ENCODE assay signal across 8 cellular contexts in the genomic region with DNA sequence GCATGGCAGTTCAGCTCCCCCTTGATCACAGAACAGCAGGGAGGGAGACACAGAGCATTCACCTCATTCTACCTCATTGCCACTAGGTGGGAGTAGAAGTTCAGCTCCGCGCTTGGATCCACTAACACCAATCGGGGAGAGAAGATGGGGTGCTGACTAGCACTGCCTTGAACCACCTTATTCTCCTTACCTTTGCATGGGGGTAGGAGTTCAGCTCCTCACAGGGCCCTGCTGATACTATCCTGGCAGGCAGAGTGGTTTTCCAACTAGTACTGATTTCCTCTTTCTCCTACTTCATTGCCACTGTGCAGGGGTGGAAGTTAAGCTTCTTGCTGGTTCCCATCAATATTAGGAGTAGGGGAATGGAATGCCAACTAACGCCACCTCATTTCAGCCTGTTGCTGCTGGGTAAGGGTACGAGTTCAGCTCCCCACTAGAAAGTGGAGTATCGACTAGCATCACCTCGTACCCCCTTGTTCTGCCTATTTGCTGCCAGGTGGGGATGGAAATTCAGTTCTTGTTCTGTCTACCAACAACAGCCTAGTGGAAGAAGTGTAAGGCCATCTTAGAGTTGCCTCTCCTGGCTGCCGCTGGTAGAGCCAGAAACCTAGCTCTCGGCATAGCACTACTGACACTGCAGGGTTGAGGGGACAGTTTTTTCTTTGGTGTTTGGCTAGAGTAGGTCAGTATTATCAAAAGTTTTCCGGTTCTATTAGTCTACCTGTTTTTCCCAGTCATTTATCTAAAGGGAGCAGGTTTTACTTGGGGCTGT.
DNase-seq lines count a peak whose midpoint lies in the region; ATAC-seq and TF ChIP-seq lines count a peak whose summit lies in the region.

No MANE protein-coding gene starts in this region.

- CTCF ChIA-PET in Caco-2 (lab: Charles Lee) = interaction anchor here (0.6 to 2.2 kb wide), 19 partner anchors 8 to 908 kb away, joined by 3 to 17 read pairs (median 4); no protein-coding TSS in a partner anchor
- CTCF ChIA-PET in activated CD4-positive, alpha-beta memory T cell treated with anti-CD3 and anti-CD28 coated beads, Interleukin-2, amount 10 ng/mL, durations not matched to agents 7 days and 5 days (lab: Charles Lee) = interaction anchor here (0.7 to 1.3 kb wide), 6 partner anchors 12 to 987 kb away, joined by 3 to 5 read pairs (median 3); no protein-coding TSS in a partner anchor

- H3K36me3 Mint-ChIP-seq in Caco-2 (ENCODE audit: insufficient read depth, unreplicated experiment) = no peaks in the 10 kb centered on the region
- H3K36me3 Mint-ChIP-seq in activated CD4-positive, alpha-beta memory T cell treated with anti-CD3 and anti-CD28 coated beads, Interleukin-2, amount 10 ng/mL, durations not matched to agents 7 days and 5 days (ENCODE audit: low read depth) = no peaks in the 10 kb centered on the region

- H3K36me3 ChIP-seq in Caco-2 (ENCODE audit: control insufficient read depth, insufficient read depth, low read length) (no peaks in the 10 kb centered on the region), heart left ventricle (no peaks in the 10 kb centered on the region)

- H3K9me3 Mint-ChIP-seq in Caco-2 (ENCODE audit: unreplicated experiment) = no peaks in the 10 kb centered on the region
- H3K9me3 Mint-ChIP-seq in activated CD4-positive, alpha-beta memory T cell treated with anti-CD3 and anti-CD28 coated beads, Interleukin-2, amount 10 ng/mL, durations not matched to agents 7 days and 5 days = no peaks in the 10 kb centered on the region

- H3K4me3 ChIP-seq in Caco-2 (ENCODE audit: low read depth, low read length) = no peak overlapping the region
- no peak overlapping the region for H3K4me3 ChIP-seq in heart left ventricle
- H3K4me3 ChIP-seq in retinal pigment epithelial cell (ENCODE audit: low read length) = no peak overlapping the region

- no peaks in the 10 kb centered on the region for H3K9me3 ChIP-seq in Caco-2
- H3K9me3 ChIP-seq in heart left ventricle = no peaks in the 10 kb centered on the region

- H3K4me3 Mint-ChIP-seq in Caco-2 (ENCODE audit: unreplicated experiment) = no peak overlapping the region
- H3K4me3 Mint-ChIP-seq in activated CD4-positive, alpha-beta memory T cell treated with anti-CD3 and anti-CD28 coated beads, Interleukin-2, amount 10 ng/mL, durations not matched to agents 7 days and 5 days = no peak overlapping the region

- peak; percentile 95 to 98 for TF ChIP-seq CTCF in Caco-2 (IDR thresholded peaks at IDR 0.05; ENCODE audit: insufficient read depth in 1 of 2, low read depth in 1 of 2, low read length in 1 of 2, severe bottlenecking in 1 of 2, unreplicated experiment in 1 of 2)
- TF ChIP-seq CTCF in heart left ventricle (IDR thresholded peaks at IDR 0.05) = peak; percentile 34 to 72 (median 62)
- peak; percentile 90 for TF ChIP-seq CTCF in retinal pigment epithelial cell (conservative IDR thresholded peaks at IDR 0.05; ENCODE audit: low read depth, low read length)

- H3K4me1 ChIP-seq in Caco-2 = no peaks in the 10 kb centered on the region
- no peaks in the 10 kb centered on the region for H3K4me1 ChIP-seq in heart left ventricle

- ATAC-seq in GM18861 (IDR thresholded peaks at IDR 0.05; ENCODE audit: unreplicated experiment) = peak; percentile 70
- ATAC-seq in HG02938 (IDR thresholded peaks at IDR 0.05; ENCODE audit: unreplicated experiment) = peak; percentile 86
- peak; percentile 61 to 94 (median 86) for ATAC-seq in heart left ventricle

- TF ChIP-seq POLR2A in heart left ventricle (IDR thresholded peaks at IDR 0.05) = no peak

- H3K27me3 ChIP-seq in Caco-2 (replicated peaks; ENCODE audit: control insufficient read depth, insufficient read depth, low read length) (no peaks in the 10 kb centered on the region), heart left ventricle (no peaks in the 10 kb centered on the region)

- no peak overlapping the region for H3K27ac Mint-ChIP-seq in Caco-2 (ENCODE audit: unreplicated experiment)
- no peak overlapping the region for H3K27ac Mint-ChIP-seq in activated CD4-positive, alpha-beta memory T cell treated with anti-CD3 and anti-CD28 coated beads, Interleukin-2, amount 10 ng/mL, durations not matched to agents 7 days and 5 days

- H3K27ac ChIP-seq in heart left ventricle = no peak overlapping the region

- POLR2A ChIA-PET in Caco-2 (lab: Charles Lee) = no interaction called here
- POLR2A ChIA-PET in activated CD4-positive, alpha-beta memory T cell treated with anti-CD3 and anti-CD28 coated beads, Interleukin-2, amount 10 ng/mL, durations not matched to agents 7 days and 5 days (lab: Charles Lee) = interaction anchor here (1.0 kb wide), 1 partner anchor 1034 kb away, joined by 3 read pairs; no protein-coding TSS in a partner anchor

- no TSS peak for BruUV-seq in Caco-2 (replicated peaks; lab: Mats Ljungman, UMichigan)

- no peaks in the 10 kb centered on the region for H3K4me1 Mint-ChIP-seq in Caco-2 (ENCODE audit: low read depth, unreplicated experiment)
- H3K4me1 Mint-ChIP-seq in activated CD4-positive, alpha-beta memory T cell treated with anti-CD3 and anti-CD28 coated beads, Interleukin-2, amount 10 ng/mL, durations not matched to agents 7 days and 5 days = peaks cover 4% of the 10 kb centered on the region

- peaks cover 28% of the 10 kb centered on the region for H3K27me3 Mint-ChIP-seq in Caco-2 (ENCODE audit: insufficient read depth, unreplicated experiment)
- H3K27me3 Mint-ChIP-seq in activated CD4-positive, alpha-beta memory T cell treated with anti-CD3 and anti-CD28 coated beads, Interleukin-2, amount 10 ng/mL, durations not matched to agents 7 days and 5 days = peaks cover 3% of the 10 kb centered on the region

- intact Hi-C loops in Caco-2 (cut with micrococcal nuclease; ENCODE audit: unreplicated experiment) (loop anchor here (1.0 to 5.0 kb wide), 9 partner anchors 44 to 727 kb away; no protein-coding TSS in a partner anchor), heart left ventricle (cut with DNase I) (loop anchor here in 8 of 10 donors (5.0 to 10.0 kb wide), 6 partner anchors 425 to 718 kb away; no protein-coding TSS in a partner anchor)

- DNase-seq in Caco-2 (peak; percentile 61 to 68), NCI-H2081 (lab: John Stamatoyannopoulos, UW) (peak; percentile 54 to 69), heart left ventricle (peak in 4 of 5 donors; percentile 9 to 37 (median 28)), retinal pigment epithelial cell (ENCODE audit: low read depth) (peak; percentile 7), GOT3 (lab: John Stamatoyannopoulos, UW) (no peak)
- DNase-seq in activated CD4-positive, alpha-beta memory T cell treated with anti-CD3 and anti-CD28 coated beads, Interleukin-2, amount 10 ng/mL, durations not matched to agents 7 days and 5 days = peak; percentile 21

- 53 to 58% (median 56%) methylated on average over 10 of the region's 10 CpGs for WGBS in heart left ventricle, 4 donors
